ENCODE assay signal across 17 cellular contexts in genomic region chr21:26087223-26087918, GRCh38.
DNase-seq lines count a peak whose midpoint lies in the region; ATAC-seq and TF ChIP-seq lines count a peak whose summit lies in the region.
"Had no signal": no experiment of that assay in that cellular context is flagged by ENCODE, and none has a peak within 500 bp of the region (broad histone marks: within the 10 kb centered on the region; RNA-seq: fewer than 3 reads in every experiment).

No MANE protein-coding gene starts in this region.

- CTCF ChIA-PET in WTC11 (lab: Charles Lee) = no interaction called here

- no peak for TF ChIP-seq CTCF in WTC11 (IDR thresholded peaks at IDR 0.05)

- peaks cover 4% of the 10 kb centered on the region for H3K4me1 Mint-ChIP-seq in stimulated activated naive CD8-positive, alpha-beta T cell treated with anti-CD3 and anti-CD28 coated beads, Interleukin-15, amount 100 ng/mL, for 72 hours
- H3K4me1 Mint-ChIP-seq in WTC11 = peaks cover 86% of the 10 kb centered on the region
- H3K4me1 Mint-ChIP-seq: B cell had no signal

- no peaks in the 10 kb centered on the region for H3K27me3 Mint-ChIP-seq in stimulated activated naive CD8-positive, alpha-beta T cell treated with anti-CD3 and anti-CD28 coated beads, Interleukin-15, amount 100 ng/mL, for 72 hours
- no peaks in the 10 kb centered on the region for H3K27me3 Mint-ChIP-seq in WTC11 (ENCODE audit: low read depth)
- H3K27me3 Mint-ChIP-seq: B cell; CD4-positive, alpha-beta memory T cell had no signal

- intact Hi-C loops in left colon (cut with DNase I, micrococcal nuclease) = no loop called here

- POLR2A ChIA-PET in WTC11 (lab: Charles Lee) = no interaction called here

- no peak for DNase-seq in stimulated activated naive CD8-positive, alpha-beta T cell treated with anti-CD3 and anti-CD28 coated beads, Interleukin-15, amount 100 ng/mL, for 72 hours
- DNase-seq in stimulated activated naive CD8-positive, alpha-beta T cell treated with anti-CD3 and anti-CD28 coated beads, Interleukin-15, Interleukin-2, amounts not matched to agents 100 U/mL and 50 U/mL, for 24 hours = no peak
- peak in 2 of 3 experiments; percentile 51 to 87 for DNase-seq in NCI-H1417 (lab: John Stamatoyannopoulos, UW)
- no peak for DNase-seq in WTC11 (ENCODE audit: low spot score)
- DNase-seq in foreskin melanocyte = no peak
- DNase-seq in dermis blood vessel endothelial cell = no peak
- no peak for DNase-seq in left colon
- DNase-seq: ACHN; CD4-positive, alpha-beta memory T cell; HCEC 1CT; NCI-H187 treated with DMSO at 0.1 percent for 48 hours; NCI-H226; NCI-H526 treated with DMSO at 0.1 percent for 48 hours had no signal

- H3K27ac Mint-ChIP-seq in stimulated activated naive CD8-positive, alpha-beta T cell treated with anti-CD3 and anti-CD28 coated beads, Interleukin-15, amount 100 ng/mL, for 72 hours = no peak overlapping the region
- peak overlapping the region; percentile 77 for H3K27ac Mint-ChIP-seq in WTC11
- H3K27ac Mint-ChIP-seq: B cell; CD4-positive, alpha-beta memory T cell; T-helper 1 cell treated with Interleukin-12 subunit alpha and Interleukin-12 subunit beta and Interleukin-4 antibody, amounts not matched to agents 30 μg/mL and 1 μg/mL, for 36 hours had no signal

- ATAC-seq in stimulated activated naive CD8-positive, alpha-beta T cell treated with anti-CD3 and anti-CD28 coated beads, Interleukin-15, amount 100 ng/mL, for 72 hours = peak; percentile 42
- no peak for ATAC-seq in stimulated activated naive CD8-positive, alpha-beta T cell treated with anti-CD3 and anti-CD28 coated beads, Interleukin-15, Interleukin-2, amounts not matched to agents 100 U/mL and 50 U/mL, for 24 hours
- ATAC-seq in WTC11 = no peak
- ATAC-seq in GM18517 (IDR thresholded peaks at IDR 0.05; ENCODE audit: unreplicated experiment) = no peak
- ATAC-seq in left colon = no peak
- ATAC-seq: Right ventricle myocardium inferior had no signal

- H3K9me3 Mint-ChIP-seq in stimulated activated naive CD8-positive, alpha-beta T cell treated with anti-CD3 and anti-CD28 coated beads, Interleukin-15, amount 100 ng/mL, for 72 hours = peaks cover 0 to 5% of the 10 kb centered on the region in 2 donors
- H3K9me3 Mint-ChIP-seq in WTC11 = peaks cover 13% of the 10 kb centered on the region
- H3K9me3 Mint-ChIP-seq: T-helper 1 cell treated with Interleukin-12 subunit alpha and Interleukin-12 subunit beta and Interleukin-4 antibody, amounts not matched to agents 30 μg/mL and 1 μg/mL, for 36 hours had no signal

- no peak overlapping the region for H3K4me3 Mint-ChIP-seq in stimulated activated naive CD8-positive, alpha-beta T cell treated with anti-CD3 and anti-CD28 coated beads, Interleukin-15, amount 100 ng/mL, for 72 hours
- H3K4me3 Mint-ChIP-seq in WTC11 = no peak overlapping the region
- H3K4me3 Mint-ChIP-seq: B cell; T-helper 1 cell treated with Interleukin-12 subunit alpha and Interleukin-12 subunit beta and Interleukin-4 antibody, amounts not matched to agents 30 μg/mL and 1 μg/mL, for 36 hours had no signal

- peaks cover 50% of the 10 kb centered on the region for H3K36me3 Mint-ChIP-seq in WTC11

TF ChIP-seq in WTC11, 78 proteins besides CTCF, POLR2A, EP300 and RAD21 (continues in another document):
- TF ChIP-seq FOXK1 (CRISPR knock-in tag; IDR thresholded peaks at IDR 0.05) (no peak), HMGXB4 (CRISPR knock-in tag; IDR thresholded peaks at IDR 0.05) (no peak), MLX (CRISPR knock-in tag; IDR thresholded peaks at IDR 0.05) (no peak), RELA (CRISPR knock-in tag; IDR thresholded peaks at IDR 0.05; ENCODE audit: borderline replicate concordance) (no peak), CBFB (CRISPR knock-in tag; IDR thresholded peaks at IDR 0.05; ENCODE audit: low read depth) (no peak), NFE2L1 (CRISPR knock-in tag; IDR thresholded peaks at IDR 0.05) (no peak), FOXJ3 (CRISPR knock-in tag; IDR thresholded peaks at IDR 0.05; ENCODE audit: borderline replicate concordance) (no peak), PRRX2 (CRISPR knock-in tag; IDR thresholded peaks at IDR 0.05) (no peak), NR2C2 (CRISPR knock-in tag; IDR thresholded peaks at IDR 0.05) (no peak)
- TF ChIP-seq, protein P1, sequence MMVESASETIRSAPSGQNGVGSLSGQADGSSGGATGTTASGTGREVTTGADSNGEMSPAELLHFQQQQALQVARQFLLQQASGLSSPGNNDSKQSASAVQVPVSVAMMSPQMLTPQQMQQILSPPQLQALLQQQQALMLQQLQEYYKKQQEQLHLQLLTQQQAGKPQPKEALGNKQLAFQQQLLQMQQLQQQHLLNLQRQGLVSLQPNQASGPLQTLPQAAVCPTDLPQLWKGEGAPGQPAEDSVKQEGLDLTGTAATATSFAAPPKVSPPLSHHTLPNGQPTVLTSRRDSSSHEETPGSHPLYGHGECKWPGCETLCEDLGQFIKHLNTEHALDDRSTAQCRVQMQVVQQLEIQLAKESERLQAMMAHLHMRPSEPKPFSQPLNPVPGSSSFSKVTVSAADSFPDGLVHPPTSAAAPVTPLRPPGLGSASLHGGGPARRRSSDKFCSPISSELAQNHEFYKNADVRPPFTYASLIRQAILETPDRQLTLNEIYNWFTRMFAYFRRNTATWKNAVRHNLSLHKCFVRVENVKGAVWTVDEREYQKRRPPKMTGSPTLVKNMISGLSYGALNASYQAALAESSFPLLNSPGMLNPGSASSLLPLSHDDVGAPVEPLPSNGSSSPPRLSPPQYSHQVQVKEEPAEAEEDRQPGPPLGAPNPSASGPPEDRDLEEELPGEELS (CRISPR knock-in tag; IDR thresholded peaks at IDR 0.05) = no peak
- TF ChIP-seq, protein P2, sequence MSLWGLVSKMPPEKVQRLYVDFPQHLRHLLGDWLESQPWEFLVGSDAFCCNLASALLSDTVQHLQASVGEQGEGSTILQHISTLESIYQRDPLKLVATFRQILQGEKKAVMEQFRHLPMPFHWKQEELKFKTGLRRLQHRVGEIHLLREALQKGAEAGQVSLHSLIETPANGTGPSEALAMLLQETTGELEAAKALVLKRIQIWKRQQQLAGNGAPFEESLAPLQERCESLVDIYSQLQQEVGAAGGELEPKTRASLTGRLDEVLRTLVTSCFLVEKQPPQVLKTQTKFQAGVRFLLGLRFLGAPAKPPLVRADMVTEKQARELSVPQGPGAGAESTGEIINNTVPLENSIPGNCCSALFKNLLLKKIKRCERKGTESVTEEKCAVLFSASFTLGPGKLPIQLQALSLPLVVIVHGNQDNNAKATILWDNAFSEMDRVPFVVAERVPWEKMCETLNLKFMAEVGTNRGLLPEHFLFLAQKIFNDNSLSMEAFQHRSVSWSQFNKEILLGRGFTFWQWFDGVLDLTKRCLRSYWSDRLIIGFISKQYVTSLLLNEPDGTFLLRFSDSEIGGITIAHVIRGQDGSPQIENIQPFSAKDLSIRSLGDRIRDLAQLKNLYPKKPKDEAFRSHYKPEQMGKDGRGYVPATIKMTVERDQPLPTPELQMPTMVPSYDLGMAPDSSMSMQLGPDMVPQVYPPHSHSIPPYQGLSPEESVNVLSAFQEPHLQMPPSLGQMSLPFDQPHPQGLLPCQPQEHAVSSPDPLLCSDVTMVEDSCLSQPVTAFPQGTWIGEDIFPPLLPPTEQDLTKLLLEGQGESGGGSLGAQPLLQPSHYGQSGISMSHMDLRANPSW (CRISPR knock-in tag; conservative IDR thresholded peaks at IDR 0.05; ENCODE audit: low read depth) = no peak
- TF ChIP-seq, protein P3, sequence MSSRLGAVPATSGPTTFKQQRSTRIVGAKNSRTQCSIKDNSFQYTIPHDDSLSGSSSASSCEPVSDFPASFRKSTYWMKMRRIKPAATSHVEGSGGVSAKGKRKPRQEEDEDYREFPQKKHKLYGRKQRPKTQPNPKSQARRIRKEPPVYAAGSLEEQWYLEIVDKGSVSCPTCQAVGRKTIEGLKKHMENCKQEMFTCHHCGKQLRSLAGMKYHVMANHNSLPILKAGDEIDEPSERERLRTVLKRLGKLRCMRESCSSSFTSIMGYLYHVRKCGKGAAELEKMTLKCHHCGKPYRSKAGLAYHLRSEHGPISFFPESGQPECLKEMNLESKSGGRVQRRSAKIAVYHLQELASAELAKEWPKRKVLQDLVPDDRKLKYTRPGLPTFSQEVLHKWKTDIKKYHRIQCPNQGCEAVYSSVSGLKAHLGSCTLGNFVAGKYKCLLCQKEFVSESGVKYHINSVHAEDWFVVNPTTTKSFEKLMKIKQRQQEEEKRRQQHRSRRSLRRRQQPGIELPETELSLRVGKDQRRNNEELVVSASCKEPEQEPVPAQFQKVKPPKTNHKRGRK (CRISPR knock-in tag; IDR thresholded peaks at IDR 0.05; ENCODE audit: borderline replicate concordance) = no peak

Comparison
In these comparisons a context has a peak if more than half of its experiments do, and no peak if none do; other contexts are left out.
1. DNase-seq: peak in NCI-H1417 (2 of 3); none in stimulated activated naive CD8-positive, alpha-beta T cell treated with anti-CD3 and anti-CD28 coated beads, Interleukin-15, amount 100 ng/mL, for 72 hours (0 of 2), stimulated activated naive CD8-positive, alpha-beta T cell treated with anti-CD3 and anti-CD28 coated beads, Interleukin-15, Interleukin-2, amounts not matched to agents 100 U/mL and 50 U/mL, for 24 hours (single experiment), WTC11 (single experiment), foreskin melanocyte (single experiment), dermis blood vessel endothelial cell (single experiment) and left colon (0 of 2).